ENCODE assay signal across 12 cellular contexts in genomic region chr5:179284751-179285191, GRCh38.
DNase-seq lines count a peak whose midpoint lies in the region; ATAC-seq and TF ChIP-seq lines count a peak whose summit lies in the region.
"Had no signal": no experiment of that assay in that cellular context is flagged by ENCODE, and none has a peak within 500 bp of the region (broad histone marks: within the 10 kb centered on the region; RNA-seq: fewer than 3 reads in every experiment).

No MANE protein-coding gene starts in this region.

- no peak overlapping the region for H3K4me2 ChIP-seq in neural progenitor cell

- H3K27ac ChIP-seq in neural progenitor cell (no peak overlapping the region), upper lobe of left lung (peak overlapping the region; percentile 39 to 67 (median 56))

- no peaks in the 10 kb centered on the region for H3K36me3 Mint-ChIP-seq in neural progenitor cell
- H3K36me3 Mint-ChIP-seq in Calu3 (ENCODE audit: insufficient read depth, unreplicated experiment) = no peaks in the 10 kb centered on the region
- H3K36me3 Mint-ChIP-seq in T-helper 2 cell treated with Interferon-gamma antibody and Interleukin-4, amounts not matched to agents 5 μg/mL and 100 μg/mL, for 36 hours (ENCODE audit: low read depth) = no peaks in the 10 kb centered on the region
- H3K36me3 Mint-ChIP-seq: activated CD8-positive, alpha-beta memory T cell treated with anti-CD3 and anti-CD28 coated beads, Interleukin-2, amount 10 ng/mL, durations not matched to agents 7 days and 5 days; naive thymus-derived CD4-positive, alpha-beta T cell had no signal

- no peak for TF ChIP-seq EP300 in upper lobe of left lung (IDR thresholded peaks at IDR 0.05)

- CTCF ChIA-PET in Calu3 (lab: Charles Lee) = no interaction called here

- H3K4me1 Mint-ChIP-seq in neural progenitor cell (peaks cover 17% of the 10 kb centered on the region), Calu3 (ENCODE audit: low read depth, unreplicated experiment) (no peaks in the 10 kb centered on the region)
- no peaks in the 10 kb centered on the region for H3K4me1 Mint-ChIP-seq in T-helper 2 cell treated with Interferon-gamma antibody and Interleukin-4, amounts not matched to agents 5 μg/mL and 100 μg/mL, for 36 hours (ENCODE audit: low read depth)
- H3K4me1 Mint-ChIP-seq: activated CD8-positive, alpha-beta memory T cell treated with anti-CD3 and anti-CD28 coated beads, Interleukin-2, amount 10 ng/mL, durations not matched to agents 7 days and 5 days; endodermal cell; naive thymus-derived CD4-positive, alpha-beta T cell had no signal

- H3K4me1 ChIP-seq in neural progenitor cell (no peaks in the 10 kb centered on the region), upper lobe of left lung (peaks cover 0 to 8% (median 0%) of the 10 kb centered on the region in 4 donors)

- H3K9ac ChIP-seq in neural progenitor cell = no peak overlapping the region

- H3F3A ChIP-seq in neural progenitor cell (ENCODE audit: low read depth) = no peaks in the 10 kb centered on the region

- H3K9me3 ChIP-seq in neural progenitor cell (ENCODE audit: low read depth) (no peaks in the 10 kb centered on the region), upper lobe of left lung (no peaks in the 10 kb centered on the region)

- no peak for TF ChIP-seq POLR2A in upper lobe of left lung (IDR thresholded peaks at IDR 0.05)

- no peak for TF ChIP-seq CTCF in neural progenitor cell (IDR thresholded peaks at IDR 0.05)
- no peak for TF ChIP-seq CTCF in upper lobe of left lung (IDR thresholded peaks at IDR 0.05)
- no peak for TF ChIP-seq CTCF in Calu3 (IDR thresholded peaks at IDR 0.05; ENCODE audit: unreplicated experiment)

- H3K36me3 ChIP-seq in neural progenitor cell (no peaks in the 10 kb centered on the region), upper lobe of left lung (no peaks in the 10 kb centered on the region)

- H3K79me2 ChIP-seq in neural progenitor cell (ENCODE audit: low read depth) = no peaks in the 10 kb centered on the region

- peak overlapping the region; percentile 77 for H3K27ac Mint-ChIP-seq in neural progenitor cell
- no peak overlapping the region for H3K27ac Mint-ChIP-seq in Calu3 (ENCODE audit: unreplicated experiment)
- H3K27ac Mint-ChIP-seq in T-helper 2 cell treated with Interferon-gamma antibody and Interleukin-4, amounts not matched to agents 5 μg/mL and 100 μg/mL, for 36 hours = no peak overlapping the region
- H3K27ac Mint-ChIP-seq: activated CD8-positive, alpha-beta memory T cell treated with anti-CD3 and anti-CD28 coated beads, Interleukin-2, amount 10 ng/mL, durations not matched to agents 7 days and 5 days; endodermal cell; naive thymus-derived CD4-positive, alpha-beta T cell had no signal

- H3K4me3 ChIP-seq in neural progenitor cell = no peak overlapping the region
- H3K4me3 ChIP-seq in upper lobe of left lung = no peak overlapping the region

- H3K4me3 Mint-ChIP-seq in neural progenitor cell (no peak overlapping the region), Calu3 (ENCODE audit: low read depth, unreplicated experiment) (no peak overlapping the region)
- H3K4me3 Mint-ChIP-seq in T-helper 2 cell treated with Interferon-gamma antibody and Interleukin-4, amounts not matched to agents 5 μg/mL and 100 μg/mL, for 36 hours = no peak overlapping the region
- H3K4me3 Mint-ChIP-seq: activated CD8-positive, alpha-beta memory T cell treated with anti-CD3 and anti-CD28 coated beads, Interleukin-2, amount 10 ng/mL, durations not matched to agents 7 days and 5 days; endodermal cell; naive thymus-derived CD4-positive, alpha-beta T cell had no signal

- intact Hi-C loops in Calu3 (cut with micrococcal nuclease; ENCODE audit: unreplicated experiment) = no loop called here

- H4K20me1 ChIP-seq in neural progenitor cell (ENCODE audit: low read depth) = no peaks in the 10 kb centered on the region

- peak; percentile 22 for DNase-seq in activated effector memory CD4-positive, alpha-beta T cell treated with anti-CD3 and anti-CD28 coated beads, Interleukin-2, amount 50 U/mL, for 16 hours
- DNase-seq in activated effector memory CD4-positive, alpha-beta T cell treated with Interleukin-2 at 50 U/mL for 16 hours = no peak
- DNase-seq in globus pallidus (ENCODE audit: low spot score) (peak; percentile 68), neural progenitor cell (ENCODE audit: low spot score) (no peak), upper lobe of left lung (no peak), Calu3 (no peak), SKM-1 treated with dmso at 0.1 percent for 144 hours (lab: John Stamatoyannopoulos, UW; ENCODE audit: unreplicated experiment) (no peak)
- no peak for DNase-seq in T-helper 2 cell treated with Interferon-gamma antibody and Interleukin-4, amounts not matched to agents 5 μg/mL and 100 μg/mL, for 36 hours (ENCODE audit: low spot score)
- DNase-seq: activated CD8-positive, alpha-beta memory T cell treated with anti-CD3 and anti-CD28 coated beads, Interleukin-2, amount 10 ng/mL, durations not matched to agents 7 days and 5 days; endodermal cell; naive thymus-derived CD4-positive, alpha-beta T cell; stimulated activated CD4-positive, alpha-beta T cell treated with anti-CD3 and anti-CD28 coated beads, Interleukin-4, amount 100 ng/mL, for 1 hour had no signal

- H3K27me3 Mint-ChIP-seq in neural progenitor cell (ENCODE audit: insufficient read depth, low read depth) = peaks cover 15% of the 10 kb centered on the region
- H3K27me3 Mint-ChIP-seq in Calu3 (ENCODE audit: unreplicated experiment) = peaks cover 4% of the 10 kb centered on the region
- H3K27me3 Mint-ChIP-seq in T-helper 2 cell treated with Interferon-gamma antibody and Interleukin-4, amounts not matched to agents 5 μg/mL and 100 μg/mL, for 36 hours (ENCODE audit: low read depth) = no peaks in the 10 kb centered on the region
- H3K27me3 Mint-ChIP-seq: activated CD8-positive, alpha-beta memory T cell treated with anti-CD3 and anti-CD28 coated beads, Interleukin-2, amount 10 ng/mL, durations not matched to agents 7 days and 5 days; naive thymus-derived CD4-positive, alpha-beta T cell had no signal

- ATAC-seq in upper lobe of left lung (ENCODE audit: low FRiP score in 2 of 2) = peak in 1 of 2 donors; percentile 13
- ATAC-seq: activated CD8-positive, alpha-beta memory T cell treated with anti-CD3 and anti-CD28 coated beads, Interleukin-2, amount 10 ng/mL, durations not matched to agents 7 days and 5 days; naive thymus-derived CD4-positive, alpha-beta T cell had no signal

- 57 to 62% methylated on average over 13 to 14 of the region's 14 CpGs for WGBS in upper lobe of left lung, 2 donors

- H2AFZ ChIP-seq in neural progenitor cell (replicated peaks) = no peak overlapping the region

- H3K9me3 Mint-ChIP-seq in neural progenitor cell (no peaks in the 10 kb centered on the region), Calu3 (ENCODE audit: low read depth, unreplicated experiment) (peaks cover 7% of the 10 kb centered on the region)
- no peaks in the 10 kb centered on the region for H3K9me3 Mint-ChIP-seq in T-helper 2 cell treated with Interferon-gamma antibody and Interleukin-4, amounts not matched to agents 5 μg/mL and 100 μg/mL, for 36 hours

- no peaks in the 10 kb centered on the region for H3K27me3 ChIP-seq in neural progenitor cell
- H3K27me3 ChIP-seq in upper lobe of left lung = no peaks in the 10 kb centered on the region

- no TSS peak for BruUV-seq in Calu3 (replicated peaks; lab: Mats Ljungman, UMichigan)

Comparison
In these comparisons a context has a peak if more than half of its experiments do, and no peak if none do; other contexts are left out.
1. DNase-seq: peak in activated effector memory CD4-positive, alpha-beta T cell treated with anti-CD3 and anti-CD28 coated beads, Interleukin-2, amount 50 U/mL, for 16 hours (single experiment) and globus pallidus (single experiment); none in activated effector memory CD4-positive, alpha-beta T cell treated with Interleukin-2 at 50 U/mL for 16 hours (single experiment), neural progenitor cell (single experiment), upper lobe of left lung (0 of 2), Calu3 (single experiment), SKM-1 treated with dmso at 0.1 percent for 144 hours (single experiment) and T-helper 2 cell treated with Interferon-gamma antibody and Interleukin-4, amounts not matched to agents 5 μg/mL and 100 μg/mL, for 36 hours (single experiment).